In genomic region chr11:57516061-57516443, GRCh38 we compare ENCODE assay signal across 8 cellular contexts. TPM values are rescaled to one million over a fixed set of nuclear protein-coding genes. Genes with fewer than 3 reads are reported as not detected.
DNase-seq lines count a peak whose midpoint lies in the region; ATAC-seq and TF ChIP-seq lines count a peak whose summit lies in the region.

No MANE protein-coding gene starts in this region.

- H3K36me3 ChIP-seq in kidney epithelial cell (ENCODE audit: control insufficient read depth, insufficient read depth, low read length) (no peaks in the 10 kb centered on the region), suprapubic skin (no peaks in the 10 kb centered on the region)

- H3K4me3 ChIP-seq in kidney epithelial cell (ENCODE audit: low read depth, low read length): peak overlapping the region; percentile 56
- peak overlapping the region; percentile 75 for H3K4me3 ChIP-seq in suprapubic skin

- H3K9me3 Mint-ChIP-seq in activated CD4-positive, alpha-beta T cell treated with anti-CD3 and anti-CD28 coated beads for 36 hours (ENCODE audit: low read depth): no peaks in the 10 kb centered on the region
- H3K9me3 Mint-ChIP-seq in activated naive CD8-positive, alpha-beta T cell (ENCODE audit: low read depth): no peaks in the 10 kb centered on the region

- TF ChIP-seq POLR2A in suprapubic skin (IDR thresholded peaks at IDR 0.05): no peak

- peak overlapping the region; percentile 79 for H3K27ac Mint-ChIP-seq in activated CD4-positive, alpha-beta T cell treated with anti-CD3 and anti-CD28 coated beads for 36 hours
- peak overlapping the region; percentile 75 for H3K27ac Mint-ChIP-seq in activated naive CD8-positive, alpha-beta T cell

- no peak overlapping the region for H3K27ac ChIP-seq in suprapubic skin

- H3K36me3 Mint-ChIP-seq in activated CD4-positive, alpha-beta T cell treated with anti-CD3 and anti-CD28 coated beads for 36 hours (ENCODE audit: low read depth): peaks cover 2% of the 10 kb centered on the region
- H3K36me3 Mint-ChIP-seq in activated naive CD8-positive, alpha-beta T cell: no peaks in the 10 kb centered on the region

- peak overlapping the region; percentile 91 for H3K4me3 Mint-ChIP-seq in activated CD4-positive, alpha-beta T cell treated with anti-CD3 and anti-CD28 coated beads for 36 hours
- peak overlapping the region; percentile 95 for H3K4me3 Mint-ChIP-seq in activated naive CD8-positive, alpha-beta T cell

- peaks cover 31% of the 10 kb centered on the region for H3K4me1 ChIP-seq in suprapubic skin

- intact Hi-C loops in activated CD4-positive, alpha-beta T cell treated with anti-CD3 and anti-CD28 coated beads for 36 hours (cut with DNase I, micrococcal nuclease): loop anchor here in 1 of 2 experiments (5.0 kb wide), 1 partner anchor 89 kb away; the partner anchor contains the start of gene SLC43A3

- H3K9me3 ChIP-seq in suprapubic skin: no peaks in the 10 kb centered on the region

- H3K27me3 ChIP-seq in kidney epithelial cell (ENCODE audit: control insufficient read depth, insufficient read depth, low read length): no peaks in the 10 kb centered on the region
- H3K27me3 ChIP-seq in suprapubic skin: no peaks in the 10 kb centered on the region

- POLR2A ChIA-PET in activated CD4-positive, alpha-beta T cell treated with anti-CD3 and anti-CD28 coated beads for 36 hours (lab: Charles Lee): interaction anchor here (1.0 kb wide), 1 partner anchor 23 kb away, joined by 3 read pairs; no protein-coding TSS in a partner anchor

- no peak for TF ChIP-seq EP300 in suprapubic skin (IDR thresholded peaks at IDR 0.05)

- peaks cover 31% of the 10 kb centered on the region for H3K4me1 Mint-ChIP-seq in activated CD4-positive, alpha-beta T cell treated with anti-CD3 and anti-CD28 coated beads for 36 hours
- H3K4me1 Mint-ChIP-seq in activated naive CD8-positive, alpha-beta T cell (ENCODE audit: low read depth): peaks cover 33% of the 10 kb centered on the region

- TF ChIP-seq CTCF in kidney epithelial cell (IDR thresholded peaks at IDR 0.05; ENCODE audit: insufficient read depth, low read length, poor library complexity, severe bottlenecking): no peak
- TF ChIP-seq CTCF in suprapubic skin (IDR thresholded peaks at IDR 0.05): no peak
- no peak for TF ChIP-seq CTCF in GM10266 (IDR thresholded peaks at IDR 0.05; ENCODE audit: control insufficient read depth, insufficient read depth, low read depth, missing control alignments)

- no peak for ATAC-seq in activated CD4-positive, alpha-beta T cell treated with anti-CD3 and anti-CD28 coated beads for 36 hours

- H3K27me3 Mint-ChIP-seq in activated CD4-positive, alpha-beta T cell treated with anti-CD3 and anti-CD28 coated beads for 36 hours: no peaks in the 10 kb centered on the region
- H3K27me3 Mint-ChIP-seq in activated naive CD8-positive, alpha-beta T cell: no peaks in the 10 kb centered on the region

- no peak for DNase-seq in activated CD4-positive, alpha-beta T cell treated with anti-CD3 and anti-CD28 coated beads for 36 hours
- DNase-seq in activated CD4-positive, alpha-beta T cell treated with anti-CD3 and anti-CD28 coated beads for 4 hours: no peak
- DNase-seq in kidney epithelial cell (ENCODE audit: low read depth) (no peak), suprapubic skin (ENCODE audit: low spot score in 2 of 2) (no peak), GM10266 (ENCODE audit: extremely low spot score) (no peak), foreskin melanocyte (no peak), DMS153 (lab: John Stamatoyannopoulos, UW) (no peak)

- CTCF ChIA-PET in activated CD4-positive, alpha-beta T cell treated with anti-CD3 and anti-CD28 coated beads for 36 hours (lab: Charles Lee): interaction anchor here (1.2 to 9.0 kb wide), 12 partner anchors 11 to 129 kb away, joined by 3 to 112 read pairs (median 6); partner anchors contain the start of genes RTN4RL2, TIMM10 and UBE2L6

- 21% methylated on average over 5 of the region's 5 CpGs for WGBS in suprapubic skin

RNA-seq across cellular contexts. Expression of gene SLC43A1, which starts 0.6 kb away (rescaled TPM):
- total RNA-seq in activated CD4-positive, alpha-beta T cell treated with anti-CD3 and anti-CD28 coated beads for 36 hours: 10 to 100 TPM; 27.6 to 28.7 TPM
- 12.5 and 16.7 TPM in 2 replicates for total RNA-seq in kidney epithelial cell
- 10 to 100 TPM; 13.8 to 48.8 (median 22.3) TPM for total RNA-seq in suprapubic skin

RNA-seq across cellular contexts. Expression of gene TIMM10, which starts 14.5 kb away (rescaled TPM):
- total RNA-seq in activated CD4-positive, alpha-beta T cell treated with anti-CD3 and anti-CD28 coated beads for 36 hours: 100 to 1,000 TPM; 124 to 158 TPM
- total RNA-seq in kidney epithelial cell: 49.6 and 66.4 TPM in 2 replicates
- 10 to 100 TPM; 26.2 to 43.0 (median 40.1) TPM for total RNA-seq in suprapubic skin

RNA-seq across cellular contexts. Expression of gene SMTNL1, which starts 21.3 kb away (rescaled TPM):
- not detected for total RNA-seq in activated CD4-positive, alpha-beta T cell treated with anti-CD3 and anti-CD28 coated beads for 36 hours
- not detected in 2 replicates for total RNA-seq in kidney epithelial cell
- total RNA-seq in suprapubic skin: not detected

RNA-seq across cellular contexts. Expression of gene UBE2L6, which starts 51.4 kb away (rescaled TPM):
- 100 to 1,000 TPM; 179 to 252 TPM for total RNA-seq in activated CD4-positive, alpha-beta T cell treated with anti-CD3 and anti-CD28 coated beads for 36 hours
- total RNA-seq in kidney epithelial cell (44.0 and 47.1 TPM in 2 replicates), suprapubic skin (10 to 100 TPM; 14.2 to 32.4 (median 25.5) TPM)

RNA-seq across cellular contexts. Expression of gene RTN4RL2, which starts 55.7 kb away (rescaled TPM):
- total RNA-seq in activated CD4-positive, alpha-beta T cell treated with anti-CD3 and anti-CD28 coated beads for 36 hours: under 1 TPM; 0.33 to 0.39 TPM
- total RNA-seq in kidney epithelial cell (0.48 and 0.67 TPM in 2 replicates), suprapubic skin (1 to 10 TPM in 3 of 4 donors, under 1 TPM in 1; 0.64 to 4.8 (median 3.2) TPM)
